In genomic region chr10:80390740-80391139, GRCh38 we compare ENCODE assay signal across 43 cellular contexts. TPM values are rescaled to one million over a fixed set of nuclear protein-coding genes. Genes with fewer than 3 reads are reported as not detected.
"Had no signal": no experiment of that assay in that cellular context is flagged by ENCODE, and none has a peak within 500 bp of the region (broad histone marks: within the 10 kb centered on the region; RNA-seq: fewer than 3 reads in every experiment).

No MANE protein-coding gene starts in this region.

- H3K4me3 ChIP-seq: adrenal gland, ascending aorta, body of pancreas, breast epithelium, cardiac muscle cell had no signal

- H3K4me1 Mint-ChIP-seq: activated naive CD4-positive, alpha-beta T cell treated with anti-CD3 and anti-CD28 coated beads, Interleukin-2, amount 10 ng/mL, durations not matched to agents 7 days and 5 days; activated naive CD4-positive, alpha-beta T cell treated with anti-CD3 and anti-CD28 coated beads, Interleukin-2, amount 50 U/mL, for 24 hours; activated naive CD8-positive, alpha-beta T cell treated with anti-CD3 and anti-CD28 coated beads for 36 hours; activated naive CD8-positive, alpha-beta T cell treated with anti-CD3 and anti-CD28 coated beads, Interleukin-2, amount 10 ng/mL, durations not matched to agents 7 days and 5 days; activated naive CD8-positive, alpha-beta T cell treated with anti-CD3 and anti-CD28 coated beads, Interleukin-2, amount 50 U/mL, for 24 hours; central memory CD8-positive, alpha-beta T cell had no signal

- H3K4me1 ChIP-seq: body of pancreas, breast epithelium had no signal

- H3K9me3 Mint-ChIP-seq: activated naive CD4-positive, alpha-beta T cell treated with anti-CD3 and anti-CD28 coated beads for 36 hours; activated naive CD4-positive, alpha-beta T cell treated with anti-CD3 and anti-CD28 coated beads, Interleukin-2, amount 10 ng/mL, durations not matched to agents 7 days and 5 days; activated naive CD4-positive, alpha-beta T cell treated with anti-CD3 and anti-CD28 coated beads, Interleukin-2, amount 50 U/mL, for 24 hours; activated naive CD4-positive, alpha-beta T cell treated with anti-CD3 and anti-CD28 coated beads, Interleukin-2, amount 50 U/mL, for 72 hours; activated naive CD8-positive, alpha-beta T cell treated with anti-CD3 and anti-CD28 coated beads for 36 hours; activated naive CD8-positive, alpha-beta T cell treated with anti-CD3 and anti-CD28 coated beads, Interleukin-2, amount 10 ng/mL, durations not matched to agents 7 days and 5 days; activated naive CD8-positive, alpha-beta T cell treated with anti-CD3 and anti-CD28 coated beads, Interleukin-2, amount 50 U/mL, for 24 hours; activated T-cell treated with anti-CD3 and anti-CD28 coated beads, Interleukin-2, amount 50 U/mL, for 24 hours; activated T-cell treated with anti-CD3 and anti-CD28 coated beads, Interleukin-2, amount 50 U/mL, for 4 hours; activated T-cell treated with anti-CD3 and anti-CD28 coated beads, Interleukin-2, amount 50 U/mL, for 72 hours; activated T-helper 1 cell treated with anti-CD3 and anti-CD28 coated beads, Interleukin-12 subunit alpha, Interleukin-12 subunit beta, Interleukin-2, Interleukin-4 antibody, amounts not matched to agents 30 ng/mL and 10 ng/mL and 1 ng/mL, durations not matched to agents 14 hours and 24 hours and 36 hours; activated T-helper 2 cell treated with anti-CD3 and anti-CD28 coated beads, Interferon-gamma antibody, Interleukin-2, Interleukin-4, amounts not matched to agents 10 μg/mL and 5 μg/mL and 100 μg/mL, durations not matched to agents 14 hours and 24 hours and 36 hours; brain; central memory CD8-positive, alpha-beta T cell had no signal

- H3K4me3 Mint-ChIP-seq: activated naive CD4-positive, alpha-beta T cell treated with anti-CD3 and anti-CD28 coated beads for 36 hours; activated naive CD4-positive, alpha-beta T cell treated with anti-CD3 and anti-CD28 coated beads, Interleukin-2, amount 10 ng/mL, durations not matched to agents 7 days and 5 days; activated naive CD4-positive, alpha-beta T cell treated with anti-CD3 and anti-CD28 coated beads, Interleukin-2, amount 50 U/mL, for 24 hours; activated naive CD8-positive, alpha-beta T cell; activated naive CD8-positive, alpha-beta T cell treated with anti-CD3 and anti-CD28 coated beads for 36 hours; activated naive CD8-positive, alpha-beta T cell treated with anti-CD3 and anti-CD28 coated beads, Interleukin-2, amount 10 ng/mL, durations not matched to agents 7 days and 5 days; activated naive CD8-positive, alpha-beta T cell treated with anti-CD3 and anti-CD28 coated beads, Interleukin-2, amount 50 U/mL, for 24 hours; activated T-cell treated with anti-CD3 and anti-CD28 coated beads, Interleukin-2, amount 50 U/mL, for 24 hours; activated T-cell treated with anti-CD3 and anti-CD28 coated beads, Interleukin-2, amount 50 U/mL, for 4 hours; activated T-cell treated with anti-CD3 and anti-CD28 coated beads, Interleukin-2, amount 50 U/mL, for 72 hours; activated T-helper 1 cell treated with anti-CD3 and anti-CD28 coated beads, Interleukin-12 subunit alpha, Interleukin-12 subunit beta, Interleukin-2, Interleukin-4 antibody, amounts not matched to agents 30 ng/mL and 10 ng/mL and 1 ng/mL, durations not matched to agents 14 hours and 24 hours and 36 hours; brain; central memory CD8-positive, alpha-beta T cell had no signal

- H3K36me3 ChIP-seq: adrenal gland, ascending aorta, brain microvascular endothelial cell, breast epithelium, cardiac muscle cell had no signal

- DNase-seq: activated effector memory CD4-positive, alpha-beta T cell treated with anti-CD3 and anti-CD28 coated beads, Interleukin-2, amount 50 U/mL, for 16 hours; activated effector memory CD4-positive, alpha-beta T cell treated with Interleukin-2 at 50 U/mL for 16 hours; activated gamma-delta T cell; activated gamma-delta T cell treated with Interleukin-2 at 50 U/mL for 16 hours; activated naive CD4-positive, alpha-beta T cell; activated naive CD4-positive, alpha-beta T cell treated with anti-CD3 and anti-CD28 coated beads for 36 hours; activated naive CD4-positive, alpha-beta T cell treated with anti-CD3 and anti-CD28 coated beads, Interleukin-2, amount 10 ng/mL, durations not matched to agents 7 days and 5 days; activated naive CD4-positive, alpha-beta T cell treated with anti-CD3 and anti-CD28 coated beads, Interleukin-2, amount 50 U/mL, for 16 hours; activated naive CD4-positive, alpha-beta T cell treated with Interleukin-2 at 50 U/mL for 16 hours; activated naive CD8-positive, alpha-beta T cell treated with anti-CD3 and anti-CD28 coated beads for 36 hours; activated naive CD8-positive, alpha-beta T cell treated with anti-CD3 and anti-CD28 coated beads, Interleukin-2, amount 10 ng/mL, durations not matched to agents 7 days and 5 days; activated naive CD8-positive, alpha-beta T cell treated with anti-CD3 and anti-CD28 coated beads, Interleukin-2, amount 50 U/mL, for 24 hours; activated T-cell treated with anti-CD3 and anti-CD28 coated beads for 4 hours; activated T-cell treated with anti-CD3 and anti-CD28 coated beads, Interleukin-2, amount 50 U/mL, for 1 hour; activated T-cell treated with anti-CD3 and anti-CD28 coated beads, Interleukin-2, amount 50 U/mL, for 24 hours; activated T-cell treated with anti-CD3 and anti-CD28 coated beads, Interleukin-2, amount 50 U/mL, for 4 hours; activated T-cell treated with anti-CD3 and anti-CD28 coated beads, Interleukin-2, amount 50 U/mL, for 48 hours; activated T-cell treated with anti-CD3 and anti-CD28 coated beads, Interleukin-2, amount 50 U/mL, for 72 hours; adrenal gland; amniotic stem cell; amygdala; anterior cingulate cortex; aorta; body of pancreas; brain microvascular endothelial cell; caudate nucleus; central memory CD4-positive, alpha-beta T cell; cerebellar nuclear complex had no signal

- H3K27me3 Mint-ChIP-seq: activated naive CD4-positive, alpha-beta T cell treated with anti-CD3 and anti-CD28 coated beads, Interleukin-2, amount 50 U/mL, for 24 hours; activated naive CD8-positive, alpha-beta T cell; activated naive CD8-positive, alpha-beta T cell treated with anti-CD3 and anti-CD28 coated beads for 36 hours; activated naive CD8-positive, alpha-beta T cell treated with anti-CD3 and anti-CD28 coated beads, Interleukin-2, amount 50 U/mL, for 24 hours; activated T-cell treated with anti-CD3 and anti-CD28 coated beads, Interleukin-2, amount 50 U/mL, for 24 hours had no signal

- H3K27ac ChIP-seq: adrenal gland, ascending aorta, body of pancreas, brain microvascular endothelial cell, breast epithelium, cardiac muscle cell had no signal

- H3K27ac Mint-ChIP-seq: activated naive CD4-positive, alpha-beta T cell treated with anti-CD3 and anti-CD28 coated beads for 36 hours; activated naive CD4-positive, alpha-beta T cell treated with anti-CD3 and anti-CD28 coated beads, Interleukin-2, amount 10 ng/mL, durations not matched to agents 7 days and 5 days; activated naive CD4-positive, alpha-beta T cell treated with anti-CD3 and anti-CD28 coated beads, Interleukin-2, amount 50 U/mL, for 24 hours; activated naive CD4-positive, alpha-beta T cell treated with anti-CD3 and anti-CD28 coated beads, Interleukin-2, amount 50 U/mL, for 72 hours; activated naive CD8-positive, alpha-beta T cell; activated naive CD8-positive, alpha-beta T cell treated with anti-CD3 and anti-CD28 coated beads for 36 hours; activated naive CD8-positive, alpha-beta T cell treated with anti-CD3 and anti-CD28 coated beads, Interleukin-2, amount 10 ng/mL, durations not matched to agents 7 days and 5 days; activated naive CD8-positive, alpha-beta T cell treated with anti-CD3 and anti-CD28 coated beads, Interleukin-2, amount 50 U/mL, for 24 hours; activated T-cell treated with anti-CD3 and anti-CD28 coated beads, Interleukin-2, amount 50 U/mL, for 24 hours; activated T-cell treated with anti-CD3 and anti-CD28 coated beads, Interleukin-2, amount 50 U/mL, for 72 hours; activated T-helper 1 cell treated with anti-CD3 and anti-CD28 coated beads, Interleukin-12 subunit alpha, Interleukin-12 subunit beta, Interleukin-2, Interleukin-4 antibody, amounts not matched to agents 30 ng/mL and 10 ng/mL and 1 ng/mL, durations not matched to agents 14 hours and 24 hours and 36 hours; activated T-helper 2 cell treated with anti-CD3 and anti-CD28 coated beads, Interferon-gamma antibody, Interleukin-2, Interleukin-4, amounts not matched to agents 10 μg/mL and 5 μg/mL and 100 μg/mL, durations not matched to agents 14 hours and 24 hours and 36 hours; brain had no signal

- ATAC-seq: activated naive CD4-positive, alpha-beta T cell treated with anti-CD3 and anti-CD28 coated beads, Interleukin-2, amount 50 U/mL, for 72 hours; activated naive CD8-positive, alpha-beta T cell treated with anti-CD3 and anti-CD28 coated beads, Interleukin-2, amount 50 U/mL, for 24 hours; activated T-cell treated with anti-CD3 and anti-CD28 coated beads, Interleukin-2, amount 50 U/mL, for 4 hours; activated T-cell treated with anti-CD3 and anti-CD28 coated beads, Interleukin-2, amount 50 U/mL, for 72 hours; body of pancreas had no signal

- FAIRE-seq: astrocyte, bronchial epithelial cell had no signal

- H3K9me3 ChIP-seq: adrenal gland, ascending aorta, body of pancreas, breast epithelium had no signal

- H3K36me3 Mint-ChIP-seq: activated naive CD4-positive, alpha-beta T cell treated with anti-CD3 and anti-CD28 coated beads, Interleukin-2, amount 10 ng/mL, durations not matched to agents 7 days and 5 days; activated naive CD4-positive, alpha-beta T cell treated with anti-CD3 and anti-CD28 coated beads, Interleukin-2, amount 50 U/mL, for 24 hours; activated naive CD4-positive, alpha-beta T cell treated with anti-CD3 and anti-CD28 coated beads, Interleukin-2, amount 50 U/mL, for 72 hours; activated naive CD8-positive, alpha-beta T cell; activated naive CD8-positive, alpha-beta T cell treated with anti-CD3 and anti-CD28 coated beads for 36 hours; activated naive CD8-positive, alpha-beta T cell treated with anti-CD3 and anti-CD28 coated beads, Interleukin-2, amount 10 ng/mL, durations not matched to agents 7 days and 5 days; brain had no signal

- H3K27me3 ChIP-seq: adrenal gland, ascending aorta, body of pancreas, brain microvascular endothelial cell, breast epithelium, cardiac muscle cell had no signal

RNA-seq across cellular contexts. Expression of gene DYDC2, which starts 34.2 kb away (rescaled TPM):
- total RNA-seq: activated naive CD4-positive, alpha-beta T cell treated with anti-CD3 and anti-CD28 coated beads for 36 hours; activated naive CD4-positive, alpha-beta T cell treated with anti-CD3 and anti-CD28 coated beads, Interleukin-2, amount 50 U/mL, for 72 hours; activated naive CD8-positive, alpha-beta T cell treated with anti-CD3 and anti-CD28 coated beads, Interleukin-2, amount 10 ng/mL, durations not matched to agents 7 days and 5 days; activated T-cell treated with anti-CD3 and anti-CD28 coated beads, Interleukin-2, amount 50 U/mL, for 4 hours; activated T-cell treated with anti-CD3 and anti-CD28 coated beads, Interleukin-2, amount 50 U/mL, for 72 hours; activated T-helper 1 cell treated with anti-CD3 and anti-CD28 coated beads, Interleukin-12 subunit alpha, Interleukin-12 subunit beta, Interleukin-2, Interleukin-4 antibody, amounts not matched to agents 30 ng/mL and 10 ng/mL and 1 ng/mL, durations not matched to agents 14 hours and 24 hours and 36 hours; activated T-helper 2 cell treated with anti-CD3 and anti-CD28 coated beads, Interferon-gamma antibody, Interleukin-2, Interleukin-4, amounts not matched to agents 10 μg/mL and 5 μg/mL and 100 μg/mL, durations not matched to agents 14 hours and 24 hours and 36 hours; adrenal gland; aorta; ascending aorta; astrocyte; body of pancreas; bronchial epithelial cell; cardiac muscle cell; cardiac septum had no signal
- polyA plus RNA-seq: adrenal gland, aorta had no signal

RNA-seq across cellular contexts. Expression of gene DYDC1, which starts 34.2 kb away (rescaled TPM):
- total RNA-seq: activated naive CD4-positive, alpha-beta T cell treated with anti-CD3 and anti-CD28 coated beads for 36 hours; activated naive CD4-positive, alpha-beta T cell treated with anti-CD3 and anti-CD28 coated beads, Interleukin-2, amount 50 U/mL, for 72 hours; activated naive CD8-positive, alpha-beta T cell treated with anti-CD3 and anti-CD28 coated beads for 36 hours; activated naive CD8-positive, alpha-beta T cell treated with anti-CD3 and anti-CD28 coated beads, Interleukin-2, amount 10 ng/mL, durations not matched to agents 7 days and 5 days; activated T-cell treated with anti-CD3 and anti-CD28 coated beads, Interleukin-2, amount 50 U/mL, for 4 hours; activated T-cell treated with anti-CD3 and anti-CD28 coated beads, Interleukin-2, amount 50 U/mL, for 72 hours; activated T-helper 1 cell treated with anti-CD3 and anti-CD28 coated beads, Interleukin-12 subunit alpha, Interleukin-12 subunit beta, Interleukin-2, Interleukin-4 antibody, amounts not matched to agents 30 ng/mL and 10 ng/mL and 1 ng/mL, durations not matched to agents 14 hours and 24 hours and 36 hours; activated T-helper 2 cell treated with anti-CD3 and anti-CD28 coated beads, Interferon-gamma antibody, Interleukin-2, Interleukin-4, amounts not matched to agents 10 μg/mL and 5 μg/mL and 100 μg/mL, durations not matched to agents 14 hours and 24 hours and 36 hours; adrenal gland; aorta; ascending aorta; astrocyte; body of pancreas; breast epithelium; bronchial epithelial cell; cardiac muscle cell; cardiac septum; cerebellum had no signal
- polyA plus RNA-seq: adipose tissue, adrenal gland, aorta, cardiac muscle cell had no signal
